11 cellular contexts compared by ENCODE assay signal in the genomic region with DNA sequence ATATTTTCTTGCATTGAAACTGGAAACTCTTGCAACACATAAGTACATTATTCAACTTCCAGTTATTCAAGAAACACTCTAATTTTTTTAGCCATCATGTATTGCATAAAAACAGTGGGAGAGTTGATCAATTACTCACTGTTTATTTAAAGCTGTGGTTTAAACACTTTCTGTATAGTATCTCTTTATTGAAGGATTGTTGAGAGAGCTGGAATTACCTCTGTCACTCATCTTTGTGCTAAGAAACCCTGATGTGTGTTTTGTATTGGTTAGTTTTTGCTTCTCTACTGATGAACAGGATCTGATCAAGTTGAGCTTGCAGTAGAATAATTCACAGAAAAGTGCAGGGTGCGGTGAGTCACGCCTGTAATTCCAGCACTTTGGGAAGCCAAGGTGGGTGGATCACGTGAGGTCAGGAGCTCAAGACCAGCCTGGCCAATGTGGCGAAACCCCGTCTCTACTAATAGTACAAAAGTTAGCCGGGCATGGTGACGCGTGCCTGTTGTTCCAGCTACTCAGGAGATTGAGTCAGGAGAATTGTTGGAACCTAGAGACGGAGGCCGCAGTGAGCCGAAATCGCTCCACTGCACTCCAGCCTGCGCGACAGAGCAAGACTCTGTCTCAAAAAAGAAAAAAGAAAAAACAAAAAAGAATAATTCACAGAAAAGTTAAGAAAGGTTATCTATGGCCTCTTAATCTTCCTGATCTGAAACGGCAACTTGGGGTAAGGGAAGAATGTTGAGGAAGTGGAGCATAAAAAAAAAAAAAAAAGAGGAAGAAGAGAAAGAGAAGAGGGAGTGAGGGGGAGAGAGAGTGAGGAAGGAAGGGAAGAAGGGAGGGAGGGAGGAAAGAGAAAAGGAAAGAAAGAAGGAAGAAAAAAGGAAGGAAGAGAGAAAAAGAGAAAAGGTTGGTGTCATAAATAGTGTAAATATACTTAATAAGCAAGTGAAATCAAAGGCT.
DNase-seq lines count a peak whose midpoint lies in the region; ATAC-seq and TF ChIP-seq lines count a peak whose summit lies in the region.
"Had no signal": no experiment of that assay in that cellular context is flagged by ENCODE, and none has a peak within 500 bp of the region (broad histone marks: within the 10 kb centered on the region; RNA-seq: fewer than 3 reads in every experiment).

No MANE protein-coding gene starts in this region.

- no peak overlapping the region for H3K4me3 Mint-ChIP-seq in stimulated activated effector memory CD8-positive, alpha-beta T cell treated with anti-CD3 and anti-CD28 coated beads, Interleukin-12 subunit alpha, Interleukin-12 subunit beta, amount 100 ng/mL, for 72 hours
- H3K4me3 Mint-ChIP-seq: endodermal cell had no signal

- intact Hi-C loops in mammary epithelial cell (cut with micrococcal nuclease): no loop called here
- intact Hi-C loops in mucosa of descending colon (cut with DNase I, micrococcal nuclease): no loop called here

- 0 out of 2 replicates have a peak, but pooled peaks cover 5% of the 10 kb centered on the region for H3K4me1 ChIP-seq in GM23248 (ENCODE audit: insufficient read depth)
- peaks cover 3% of the 10 kb centered on the region for H3K4me1 ChIP-seq in mammary epithelial cell (ENCODE audit: insufficient read depth, low read length)
- no peaks in the 10 kb centered on the region for H3K4me1 ChIP-seq in mucosa of descending colon (ENCODE audit: low read depth)

- no peak overlapping the region for H3K27ac Mint-ChIP-seq in stimulated activated effector memory CD8-positive, alpha-beta T cell treated with anti-CD3 and anti-CD28 coated beads, Interleukin-12 subunit alpha, Interleukin-12 subunit beta, amount 100 ng/mL, for 72 hours
- H3K27ac Mint-ChIP-seq: endodermal cell had no signal

- dilution Hi-C loops in mammary epithelial cell (cut with HindIII; ENCODE audit: low sequenced_read_pairs): no loop called here

- ATAC-seq in stimulated activated effector memory CD8-positive, alpha-beta T cell treated with anti-CD3 and anti-CD28 coated beads, Interleukin-12 subunit alpha, Interleukin-12 subunit beta, amount 100 ng/mL, for 72 hours: no peak
- ATAC-seq in HG03469 (IDR thresholded peaks at IDR 0.05; ENCODE audit: unreplicated experiment) (no peak), HG02885 (IDR thresholded peaks at IDR 0.05; ENCODE audit: poor library complexity, unreplicated experiment) (no peak), mucosa of descending colon (no peak)

- no TSS peak for BruUV-seq in mammary epithelial cell (replicated peaks; lab: Mats Ljungman, UMichigan)

- H3K27ac ChIP-seq in GM23248 (no peak overlapping the region), mammary epithelial cell (ENCODE audit: insufficient read depth, low read depth, low read length) (no peak overlapping the region)

- H3K36me3 ChIP-seq in GM23248 (ENCODE audit: low read depth) (no peaks in the 10 kb centered on the region), mammary epithelial cell (ENCODE audit: insufficient read depth, low read length) (no peaks in the 10 kb centered on the region), mucosa of descending colon (ENCODE audit: low read depth) (no peaks in the 10 kb centered on the region)

- no peaks in the 10 kb centered on the region for H3K79me2 ChIP-seq in GM23248 (ENCODE audit: insufficient read depth)
- H3K79me2 ChIP-seq in mammary epithelial cell (ENCODE audit: insufficient read depth, low read length): no peaks in the 10 kb centered on the region

- H4K20me1 ChIP-seq in GM23248 (ENCODE audit: insufficient read depth) (no peaks in the 10 kb centered on the region), mammary epithelial cell (ENCODE audit: insufficient read depth, low read length) (no peaks in the 10 kb centered on the region)

- no peak overlapping the region for H2AFZ ChIP-seq in GM23248
- H2AFZ ChIP-seq in mammary epithelial cell (ENCODE audit: low read depth, low read length): no peak overlapping the region

- H3F3A ChIP-seq in GM23248 (ENCODE audit: insufficient read depth): no peaks in the 10 kb centered on the region

- H3K9ac ChIP-seq in GM23248: no peak overlapping the region
- no peak overlapping the region for H3K9ac ChIP-seq in mammary epithelial cell (ENCODE audit: insufficient read depth, low read length)

- in situ Hi-C loops in GM23248 (cut with MboI): no loop called here
- in situ Hi-C loops in mammary epithelial cell (cut with MboI; ENCODE audit: low sequenced_read_pairs in 2 of 2): no loop called here

- no peaks in the 10 kb centered on the region for H3K4me1 Mint-ChIP-seq in stimulated activated effector memory CD8-positive, alpha-beta T cell treated with anti-CD3 and anti-CD28 coated beads, Interleukin-12 subunit alpha, Interleukin-12 subunit beta, amount 100 ng/mL, for 72 hours
- H3K4me1 Mint-ChIP-seq: endodermal cell had no signal

- H3K9me3 ChIP-seq in GM23248 (ENCODE audit: low read depth) (no peaks in the 10 kb centered on the region), mammary epithelial cell (replicated peaks; ENCODE audit: insufficient read depth, low read length) (no peaks in the 10 kb centered on the region), mucosa of descending colon (peaks cover 2% of the 10 kb centered on the region)

- TF ChIP-seq CTCF in mammary epithelial cell (conservative IDR thresholded peaks at IDR 0.05 in 1 of 2, IDR thresholded peaks at IDR 0.05 in 1 of 2; ENCODE audit: extremely low read depth in 1 of 2, insufficient read depth in 1 of 2, low read depth in 1 of 2, low read length in 2 of 2): no peak
- no peak for TF ChIP-seq CTCF in mucosa of descending colon (IDR thresholded peaks at IDR 0.05)

- H3K9me3 Mint-ChIP-seq in stimulated activated effector memory CD8-positive, alpha-beta T cell treated with anti-CD3 and anti-CD28 coated beads, Interleukin-12 subunit alpha, Interleukin-12 subunit beta, amount 100 ng/mL, for 72 hours: peaks cover 3% of the 10 kb centered on the region

- CTCF ChIA-PET in mammary epithelial cell (lab: Charles Lee; ENCODE audit: low non-redundant PET): no interaction called here

- H3K4me2 ChIP-seq in GM23248 (ENCODE audit: unreplicated experiment): no peak overlapping the region
- no peak overlapping the region for H3K4me2 ChIP-seq in mammary epithelial cell (ENCODE audit: insufficient read depth, low read depth, low read length)

- H3K36me3 Mint-ChIP-seq in stimulated activated effector memory CD8-positive, alpha-beta T cell treated with anti-CD3 and anti-CD28 coated beads, Interleukin-12 subunit alpha, Interleukin-12 subunit beta, amount 100 ng/mL, for 72 hours: peaks cover 6% of the 10 kb centered on the region

- whole genome bisulfite sequencing in GM23248 (ENCODE audit: low coverage in 1 of 2, low lambda C conversion rate in 2 of 2, missing lambda C conversion rate in 2 of 2), 2 experiments: 84 to 86% methylated on average over 15 of the region's 15 CpGs
- WGBS in mammary epithelial cell (ENCODE audit: low coverage, missing lambda C conversion rate): 86% methylated on average over 11 of the region's 15 CpGs

- H3K27me3 ChIP-seq in GM23248 (replicated peaks; ENCODE audit: insufficient read depth) (no peaks in the 10 kb centered on the region), mammary epithelial cell (ENCODE audit: insufficient read depth, low read length) (no peaks in the 10 kb centered on the region)

- H3K4me3 ChIP-seq in GM23248 (no peak overlapping the region), mammary epithelial cell (replicated peaks in 1 of 3; ENCODE audit: insufficient read depth in 1 of 3, low read depth in 2 of 3, low read length in 3 of 3) (no peak overlapping the region), mucosa of descending colon (no peak overlapping the region)

- H3K9me2 ChIP-seq in GM23248 (ENCODE audit: insufficient read depth): no peaks in the 10 kb centered on the region

- DNase-seq in GM23248 (peak; percentile 14), NCI-H460 (ENCODE audit: extremely low read depth, low read depth) (peak; percentile 30), mammary epithelial cell (peak; percentile 59), renal cortical epithelial cell (ENCODE audit: low read depth) (peak; percentile 89), mucosa of descending colon (no peak)
- DNase-seq in stimulated activated effector memory CD8-positive, alpha-beta T cell treated with anti-CD3 and anti-CD28 coated beads, Interleukin-12 subunit alpha, Interleukin-12 subunit beta, amount 100 ng/mL, for 72 hours (ENCODE audit: low spot score in 2 of 2): no peak
- DNase-seq: COR-L47, endodermal cell, NCI-H226 had no signal

Comparison
In these comparisons a context has a peak if more than half of its experiments do, and no peak if none do; other contexts are left out.
1. DNase-seq: peak in GM23248 (single experiment), NCI-H460 (single experiment), mammary epithelial cell (single experiment) and renal cortical epithelial cell (single experiment); none in stimulated activated effector memory CD8-positive, alpha-beta T cell treated with anti-CD3 and anti-CD28 coated beads, Interleukin-12 subunit alpha, Interleukin-12 subunit beta, amount 100 ng/mL, for 72 hours (0 of 2) and mucosa of descending colon (0 of 3).